ENCODE assay signal across 1 cellular context in genomic region chr4:75948822-75949444, GRCh38.
TF ChIP-seq lines count a peak whose summit lies in the region.

No MANE protein-coding gene starts in this region.

TF ChIP-seq in GM12878, 131 proteins besides CTCF, POLR2A, EP300 and RAD21:
- no peak for TF ChIP-seq CHD4 (IDR thresholded peaks at IDR 0.05)
- peak; percentile 59; the same call in 1 of the 2 replicates for TF ChIP-seq GABPA (IDR thresholded peaks at IDR 0.05; ENCODE audit: low read depth)
TF ChIP-seq in GM12878: peak in this region for 1.
